ENCODE assay signal across 24 cellular contexts in genomic region chr13:25135896-25136295, GRCh38. TPM values are rescaled to one million over a fixed set of nuclear protein-coding genes. Genes with fewer than 3 reads are reported as not detected.
"Had no signal": no experiment of that assay in that cellular context is flagged by ENCODE, and none has a peak within 500 bp of the region (broad histone marks: within the 10 kb centered on the region; RNA-seq: fewer than 3 reads in every experiment).

No MANE protein-coding gene starts in this region.

- DNase-seq: dermis blood vessel endothelial cell; esophagus squamous epithelium; foreskin fibroblast; glutamatergic neuron; kidney glomerular epithelial cell; mesendoderm; naive B cell; posterior cingulate gyrus; spleen; stimulated activated CD4-positive, alpha-beta T cell treated with anti-CD3 and anti-CD28 coated beads, Interleukin-15, amount 100 ng/mL, for 24 hours; stimulated activated CD4-positive, alpha-beta T cell treated with anti-CD3 and anti-CD28 coated beads, Interleukin-1b, Interleukin-23, amount 100 ng/mL, for 48 hours; stimulated activated CD4-positive, alpha-beta T cell treated with anti-CD3 and anti-CD28 coated beads, Interleukin-4, amount 100 ng/mL, for 24 hours; stimulated activated naive B cell treated with anti-CD40 and anti-IgM and Interleukin-4, amounts not matched to agents 10 μg/mL and 1 μg/mL and 100 μg/mL, for 72 hours; stimulated activated naive CD8-positive, alpha-beta T cell treated with anti-CD3 and anti-CD28 coated beads, Interleukin-15, amount 100 ng/mL, for 72 hours; transverse colon had no signal

- H3K9me3 ChIP-seq: colonic mucosa, esophagus squamous epithelium, thoracic aorta, transverse colon had no signal

- H3K36me3 ChIP-seq: colonic mucosa, esophagus squamous epithelium, gastroesophageal sphincter, spleen, thoracic aorta, transverse colon had no signal

- H3K27ac ChIP-seq: colonic mucosa, esophagus squamous epithelium, gastroesophageal sphincter, spleen, thoracic aorta, transverse colon had no signal

- H3K4me3 ChIP-seq: colonic mucosa, esophagus squamous epithelium, gastroesophageal sphincter, spleen, thoracic aorta, transverse colon had no signal

- H3K4me1 ChIP-seq: colonic mucosa, esophagus squamous epithelium, gastroesophageal sphincter, spleen, transverse colon had no signal

- H3K27me3 ChIP-seq: colonic mucosa had no signal

RNA-seq across cellular contexts. Expression of gene AMER2, which starts 36.2 kb away (rescaled TPM):
- total RNA-seq: dermis blood vessel endothelial cell, esophagus squamous epithelium, liver, lung microvascular endothelial cell, osteoblast, pulmonary artery endothelial cell, skeletal muscle tissue, spleen, thoracic aorta, ureter had no signal
- polyA plus RNA-seq: liver, spleen had no signal

RNA-seq across cellular contexts. Expression of gene PABPC3, which starts 40.0 kb away (rescaled TPM):
- total RNA-seq: thoracic aorta had no signal
